11 cellular contexts compared by ENCODE assay signal in the genomic region with DNA sequence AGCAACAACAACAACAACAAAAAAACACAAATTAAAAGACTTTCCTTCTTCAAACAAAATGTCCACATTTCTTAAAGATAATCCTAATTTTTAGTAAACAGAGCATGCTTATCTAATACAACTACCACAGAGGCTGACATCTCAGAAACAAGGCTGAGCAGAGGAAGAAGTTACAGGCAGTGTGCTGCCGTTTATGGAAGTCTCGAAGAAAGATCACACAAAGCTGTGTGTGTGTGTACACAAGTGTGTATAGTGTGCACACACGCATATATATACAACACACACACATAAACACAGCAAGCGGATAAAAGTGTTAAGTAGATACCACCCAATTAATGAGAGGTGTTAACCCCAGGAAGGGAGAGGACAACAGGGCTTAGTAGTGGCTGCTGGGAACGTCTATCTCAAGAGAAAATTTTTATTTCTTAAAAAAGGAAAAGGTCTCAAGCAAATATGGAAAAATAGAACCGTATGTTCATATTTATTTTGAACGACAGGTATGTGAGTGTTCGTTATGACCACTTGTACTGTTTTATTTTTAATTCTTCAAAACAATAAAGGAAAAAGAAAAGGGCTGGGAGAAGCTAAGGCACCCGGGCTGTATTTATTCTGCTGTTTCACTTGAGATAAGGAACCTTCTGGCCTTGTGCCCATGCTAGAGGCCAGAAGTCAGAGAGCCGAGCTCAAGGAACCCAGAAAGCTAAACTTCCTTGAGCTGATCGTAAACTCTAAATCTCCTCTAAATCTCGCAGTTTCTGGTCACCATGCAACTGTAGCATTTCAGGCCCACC. TPM values are rescaled to one million over a fixed set of nuclear protein-coding genes. Genes with fewer than 3 reads are reported as not detected.
DNase-seq lines count a peak whose midpoint lies in the region; ATAC-seq and TF ChIP-seq lines count a peak whose summit lies in the region.
"Had no signal": no experiment of that assay in that cellular context is flagged by ENCODE, and none has a peak within 500 bp of the region (broad histone marks: within the 10 kb centered on the region; RNA-seq: fewer than 3 reads in every experiment).

No MANE protein-coding gene starts in this region.

- peaks cover 13% of the 10 kb centered on the region for H3K4me1 ChIP-seq in hepatocyte (ENCODE audit: insufficient read depth)

- H3K27me3 ChIP-seq in WERI-Rb-1 (ENCODE audit: insufficient read depth, low read depth, severe bottlenecking) (no peaks in the 10 kb centered on the region), hepatocyte (no peaks in the 10 kb centered on the region)

- H3K27ac Mint-ChIP-seq in activated CD8-positive, alpha-beta memory T cell treated with anti-CD3 and anti-CD28 coated beads, Interleukin-2, amount 10 ng/mL, durations not matched to agents 7 days and 5 days, result peak overlapping the region; percentile 78
- peak overlapping the region; percentile 84 for H3K27ac Mint-ChIP-seq in stimulated activated naive B cell treated with anti-CD40 and anti-IgM and Interleukin-4, amounts not matched to agents 10 μg/mL and 1 μg/mL and 100 μg/mL, for 72 hours

- CTCF ChIA-PET in activated CD8-positive, alpha-beta memory T cell treated with anti-CD3 and anti-CD28 coated beads, Interleukin-2, amount 10 ng/mL, durations not matched to agents 7 days and 5 days (lab: Charles Lee), result interaction anchor here (0.5 to 9.3 kb wide), 9 partner anchors 8 to 79 kb away, joined by 3 to 117 read pairs (median 4); a partner anchor contains a TSS

- H3K9me3 ChIP-seq in WERI-Rb-1 (ENCODE audit: severe bottlenecking) (no peaks in the 10 kb centered on the region), hepatocyte (ENCODE audit: low read depth) (no peaks in the 10 kb centered on the region)

- H3K4me1 Mint-ChIP-seq in activated CD8-positive, alpha-beta memory T cell treated with anti-CD3 and anti-CD28 coated beads, Interleukin-2, amount 10 ng/mL, durations not matched to agents 7 days and 5 days, result peaks cover 87% of the 10 kb centered on the region
- H3K4me1 Mint-ChIP-seq in stimulated activated naive B cell treated with anti-CD40 and anti-IgM and Interleukin-4, amounts not matched to agents 10 μg/mL and 1 μg/mL and 100 μg/mL, for 72 hours, result peaks cover 58 to 95% of the 10 kb centered on the region in 2 donors

- H2AFZ ChIP-seq in hepatocyte, result peak overlapping the region; percentile 38

- peaks cover 68% of the 10 kb centered on the region for H3K36me3 ChIP-seq in WERI-Rb-1
- H3K36me3 ChIP-seq in hepatocyte (replicated peaks; ENCODE audit: insufficient read depth, low read depth), result no peaks in the 10 kb centered on the region

- no peaks in the 10 kb centered on the region for H3K9me2 ChIP-seq in hepatocyte (replicated peaks; ENCODE audit: insufficient read depth)

- peak; percentile 20 for ATAC-seq in activated CD8-positive, alpha-beta memory T cell treated with anti-CD3 and anti-CD28 coated beads, Interleukin-2, amount 10 ng/mL, durations not matched to agents 7 days and 5 days
- no peak for ATAC-seq in stimulated activated naive B cell treated with anti-CD40 and anti-IgM and Interleukin-4, amounts not matched to agents 10 μg/mL and 1 μg/mL and 100 μg/mL, for 72 hours (replicated peaks)

- H3K36me3 Mint-ChIP-seq in activated CD8-positive, alpha-beta memory T cell treated with anti-CD3 and anti-CD28 coated beads, Interleukin-2, amount 10 ng/mL, durations not matched to agents 7 days and 5 days, result peaks cover 45% of the 10 kb centered on the region
- peaks cover 26 to 49% of the 10 kb centered on the region in 2 donors for H3K36me3 Mint-ChIP-seq in stimulated activated naive B cell treated with anti-CD40 and anti-IgM and Interleukin-4, amounts not matched to agents 10 μg/mL and 1 μg/mL and 100 μg/mL, for 72 hours

- H3K4me3 Mint-ChIP-seq in activated CD8-positive, alpha-beta memory T cell treated with anti-CD3 and anti-CD28 coated beads, Interleukin-2, amount 10 ng/mL, durations not matched to agents 7 days and 5 days, result peak overlapping the region; percentile 61
- peak overlapping the region; percentile 41 to 59 for H3K4me3 Mint-ChIP-seq in stimulated activated naive B cell treated with anti-CD40 and anti-IgM and Interleukin-4, amounts not matched to agents 10 μg/mL and 1 μg/mL and 100 μg/mL, for 72 hours

- no peak overlapping the region for H3K4me3 ChIP-seq in WERI-Rb-1 (ENCODE audit: low read depth, low read length)
- no peak overlapping the region for H3K4me3 ChIP-seq in hepatocyte

- peak; percentile 56 for DNase-seq in activated CD8-positive, alpha-beta memory T cell treated with anti-CD3 and anti-CD28 coated beads, Interleukin-2, amount 10 ng/mL, durations not matched to agents 7 days and 5 days
- no peak for DNase-seq in activated CD8-positive, alpha-beta memory T cell treated with anti-CD3 and anti-CD28 coated beads for 24 hours
- DNase-seq in WERI-Rb-1, result no peak
- peak; percentile 58 for DNase-seq in hepatocyte (ENCODE audit: low spot score)
- no peak for DNase-seq in stimulated activated naive B cell treated with anti-CD40 and anti-IgM and Interleukin-4, amounts not matched to agents 10 μg/mL and 1 μg/mL and 100 μg/mL, for 72 hours
- no peak for DNase-seq in NCI-H187 (lab: John Stamatoyannopoulos, UW)
- no peak for DNase-seq in middle frontal gyrus (ENCODE audit: extremely low spot score, low spot score)
- DNase-seq in D341Med (ENCODE audit: low spot score), result no peak
- DNase-seq: activated CD4-positive, alpha-beta T cell treated with anti-CD3 and anti-CD28 coated beads, Interleukin-2, amount 50 U/mL, for 1 hour; IMR-90; stimulated activated CD4-positive, alpha-beta T cell treated with anti-CD3 and anti-CD28 coated beads, Interleukin-4, amount 100 ng/mL, for 24 hours had no signal

- H3K9me3 Mint-ChIP-seq in activated CD8-positive, alpha-beta memory T cell treated with anti-CD3 and anti-CD28 coated beads, Interleukin-2, amount 10 ng/mL, durations not matched to agents 7 days and 5 days (ENCODE audit: low read depth), result no peaks in the 10 kb centered on the region
- H3K9me3 Mint-ChIP-seq in stimulated activated naive B cell treated with anti-CD40 and anti-IgM and Interleukin-4, amounts not matched to agents 10 μg/mL and 1 μg/mL and 100 μg/mL, for 72 hours, result no peaks in the 10 kb centered on the region

- H3K79me2 ChIP-seq in hepatocyte, result peaks cover 35% of the 10 kb centered on the region

- 49% methylated on average over 12 of the region's 12 CpGs for WGBS in hepatocyte (ENCODE audit: low lambda C conversion rate, missing lambda C conversion rate)

- TF ChIP-seq CTCF in WERI-Rb-1 (IDR thresholded peaks at IDR 0.05; ENCODE audit: low read depth, low read length) (no peak), hepatocyte (IDR thresholded peaks at IDR 0.05; ENCODE audit: poor library complexity) (no peak)

- peak overlapping the region; percentile 55 for H3K4me2 ChIP-seq in hepatocyte

- H3K27ac ChIP-seq in WERI-Rb-1 (peak overlapping the region; percentile 45), hepatocyte (peak overlapping the region; percentile 56)

- no peaks in the 10 kb centered on the region for H4K20me1 ChIP-seq in hepatocyte (ENCODE audit: insufficient read depth, poor library complexity, severe bottlenecking)

- no peaks in the 10 kb centered on the region for H3K27me3 Mint-ChIP-seq in activated CD8-positive, alpha-beta memory T cell treated with anti-CD3 and anti-CD28 coated beads, Interleukin-2, amount 10 ng/mL, durations not matched to agents 7 days and 5 days
- no peaks in the 10 kb centered on the region for H3K27me3 Mint-ChIP-seq in stimulated activated naive B cell treated with anti-CD40 and anti-IgM and Interleukin-4, amounts not matched to agents 10 μg/mL and 1 μg/mL and 100 μg/mL, for 72 hours

RNA-seq across cellular contexts. Expression of a gene that starts 15.1 kb away (rescaled TPM):
- total RNA-seq in activated CD8-positive, alpha-beta memory T cell treated with anti-CD3 and anti-CD28 coated beads, Interleukin-2, amount 10 ng/mL, durations not matched to agents 7 days and 5 days, result 100 to 1,000 TPM; 151 to 214 TPM
- 4.7 and 11.3 TPM in 2 replicates for total RNA-seq in hepatocyte
- polyA plus RNA-seq in hepatocyte, result 4.3 and 5.9 TPM in 2 replicates

Comparison
In these comparisons a context has a peak if more than half of its experiments do, and no peak if none do; other contexts are left out.
1. DNase-seq: peak in activated CD8-positive, alpha-beta memory T cell treated with anti-CD3 and anti-CD28 coated beads, Interleukin-2, amount 10 ng/mL, durations not matched to agents 7 days and 5 days (single experiment) and hepatocyte (single experiment); none in activated CD8-positive, alpha-beta memory T cell treated with anti-CD3 and anti-CD28 coated beads for 24 hours (single experiment), WERI-Rb-1 (single experiment), stimulated activated naive B cell treated with anti-CD40 and anti-IgM and Interleukin-4, amounts not matched to agents 10 μg/mL and 1 μg/mL and 100 μg/mL, for 72 hours (single experiment), NCI-H187 (0 of 2), middle frontal gyrus (single experiment) and D341Med (single experiment).
2. RNA of a gene that starts 15.1 kb away (total RNA-seq): 151 to 214 TPM in activated CD8-positive, alpha-beta memory T cell treated with anti-CD3 and anti-CD28 coated beads, Interleukin-2, amount 10 ng/mL, durations not matched to agents 7 days and 5 days; 4.7 to 11.3 TPM in hepatocyte; every median in the first group is over 10 times any median in the second.